Comparison of ENCODE assay signal across 8 cellular contexts in genomic region chr3:58217209-58217811, GRCh38. TPM values are rescaled to one million over a fixed set of nuclear protein-coding genes. Genes with fewer than 3 reads are reported as not detected.
DNase-seq lines count a peak whose midpoint lies in the region; FAIRE-seq and TF ChIP-seq lines count a peak whose summit lies in the region.

No MANE protein-coding gene starts in this region.

- H3K9me3 Mint-ChIP-seq in osteocyte (ENCODE audit: unreplicated experiment): peaks cover 4% of the 10 kb centered on the region

- no peak overlapping the region for H3K27ac Mint-ChIP-seq in osteocyte (ENCODE audit: unreplicated experiment)

- peaks cover 9% of the 10 kb centered on the region for H3K4me1 Mint-ChIP-seq in osteocyte (ENCODE audit: unreplicated experiment)

- no peak for FAIRE-seq in frontal cortex (lab: Jason Lieb, UNC)
- no peak for FAIRE-seq in urothelium cell line (lab: Jason Lieb, UNC)

- CTCF ChIA-PET in AG04449 (lab: Yijun Ruan, JAX): interaction anchor here (0.7 to 13.8 kb wide), 28 partner anchors 8 to 352 kb away, joined by 3 to 196 read pairs (median 6); partner anchors contain the start of genes ABHD6, HTD2 and RPP14

- DNase-seq in AG04449 (ENCODE audit: low read depth, low spot score) (no peak), GM13977 (ENCODE audit: low spot score) (no peak), HT-29 (ENCODE audit: low spot score) (peak; percentile 87), frontal cortex (ENCODE audit: low spot score in 2 of 2) (peak; percentile 20 to 57), osteocyte (ENCODE audit: extremely low spot score, unreplicated experiment) (no peak), urothelium cell line (ENCODE audit: low spot score) (peak; percentile 81)
- peak; percentile 53 for DNase-seq in activated naive CD4-positive, alpha-beta T cell treated with Interleukin-2 at 50 U/mL for 16 hours

- no peaks in the 10 kb centered on the region for H3K36me3 Mint-ChIP-seq in osteocyte (ENCODE audit: unreplicated experiment)

- POLR2A ChIA-PET in AG04449 (lab: Yijun Ruan, JAX): no interaction called here

- H3K27me3 Mint-ChIP-seq in osteocyte (ENCODE audit: unreplicated experiment): peaks cover 28% of the 10 kb centered on the region

- TF ChIP-seq CTCF in AG04449 (IDR thresholded peaks at IDR 0.05; ENCODE audit: insufficient read depth, low read length, missing control alignments) (peak; percentile 76), GM13977 (IDR thresholded peaks at IDR 0.05; ENCODE audit: extremely low read depth, insufficient read depth, missing control alignments) (peak; percentile 86), osteocyte (IDR thresholded peaks at IDR 0.05) (peak; percentile 89)

- TF ChIP-seq POLR2A in Raji (IDR thresholded peaks at IDR 0.05; ENCODE audit: insufficient read depth, low read depth, low read length): peak; percentile 41

- H3K4me3 Mint-ChIP-seq in osteocyte (ENCODE audit: unreplicated experiment): no peak overlapping the region

- no peak overlapping the region for H3K4me3 ChIP-seq in AG04449 (ENCODE audit: low read depth, low read length)

- in situ Hi-C loops in GM13977 (cut with MboI; ENCODE audit: low pct_unique_long_range_greater_than_20kb, low sequenced_read_pairs, unreplicated experiment): no loop called here

RNA-seq across cellular contexts. Expression of gene DNASE1L3, which starts 6.5 kb away (rescaled TPM):
- total RNA-seq in HT-29 (2014; rRNA removed; shearing (Covaris generic)): not detected in 2 replicates
- total RNA-seq in frontal cortex (0.41 TPM), osteocyte (not detected in 2 replicates)

RNA-seq across cellular contexts. Expression of gene ABHD6, which starts 20.3 kb away (rescaled TPM):
- 6.1 and 10.5 TPM in 2 replicates for total RNA-seq in HT-29 (2014; rRNA removed; shearing (Covaris generic))
- total RNA-seq in frontal cortex (22.4 TPM), osteocyte (7.4 and 7.8 TPM in 2 replicates)

Comparison
In these comparisons a context has a peak if more than half of its experiments do, and no peak if none do; other contexts are left out.
1. DNase-seq: peak in HT-29 (single experiment), activated naive CD4-positive, alpha-beta T cell treated with Interleukin-2 at 50 U/mL for 16 hours (single experiment), frontal cortex (2 of 2) and urothelium cell line (single experiment); none in AG04449 (single experiment), GM13977 (single experiment) and osteocyte (single experiment).
2. Peak in every context shown above with its lines, with median percentiles within 50 percentile points of each other: CTCF ChIP-seq.